Comparison of ENCODE assay signal across 16 cellular contexts in genomic region chr17:79548116-79548515, GRCh38.
"Had no signal": no experiment of that assay in that cellular context is flagged by ENCODE, and none has a peak within 500 bp of the region (broad histone marks: within the 10 kb centered on the region; RNA-seq: fewer than 3 reads in every experiment).

No MANE protein-coding gene starts in this region.

- H3K36me3 ChIP-seq: ovary, tibial artery had no signal

- H3K36me3 Mint-ChIP-seq: naive B cell; stimulated activated effector memory CD8-positive, alpha-beta T cell treated with anti-CD3 and anti-CD28 coated beads, Interleukin-12 subunit alpha, Interleukin-12 subunit beta, amount 100 ng/mL, for 72 hours had no signal

- H2AFZ ChIP-seq: hepatocyte had no signal

- H3K9me3 ChIP-seq: ovary had no signal

- H3K27me3 ChIP-seq: foreskin keratinocyte, hepatocyte, ovary had no signal

- H3K4me3 Mint-ChIP-seq: central memory CD8-positive, alpha-beta T cell; naive B cell; stimulated activated effector memory CD8-positive, alpha-beta T cell treated with anti-CD3 and anti-CD28 coated beads, Interleukin-12 subunit alpha, Interleukin-12 subunit beta, amount 100 ng/mL, for 72 hours; stimulated activated naive CD8-positive, alpha-beta T cell treated with anti-CD3 and anti-CD28 coated beads, Interleukin-15, Interleukin-2, amounts not matched to agents 100 ng/mL and 50 ng/mL, for 24 hours had no signal

- H3K4me3 ChIP-seq: hepatocyte, ovary, smooth muscle cell, tibial artery had no signal

- H3K27ac Mint-ChIP-seq: naive B cell; progenitor cell of endocrine pancreas; stimulated activated effector memory CD8-positive, alpha-beta T cell treated with anti-CD3 and anti-CD28 coated beads, Interleukin-12 subunit alpha, Interleukin-12 subunit beta, amount 100 ng/mL, for 72 hours; stimulated activated naive CD8-positive, alpha-beta T cell treated with anti-CD3 and anti-CD28 coated beads, Interleukin-15, Interleukin-2, amounts not matched to agents 100 ng/mL and 50 ng/mL, for 24 hours had no signal

- H3K4me1 Mint-ChIP-seq: central memory CD8-positive, alpha-beta T cell; naive B cell; stimulated activated effector memory CD8-positive, alpha-beta T cell treated with anti-CD3 and anti-CD28 coated beads, Interleukin-12 subunit alpha, Interleukin-12 subunit beta, amount 100 ng/mL, for 72 hours had no signal

- ATAC-seq: foreskin keratinocyte; left colon; left ventricle myocardium superior; right cardiac atrium; stimulated activated effector memory CD8-positive, alpha-beta T cell treated with anti-CD3 and anti-CD28 coated beads, Interleukin-12 subunit alpha, Interleukin-12 subunit beta, amount 100 ng/mL, for 72 hours had no signal

- H3K9me3 Mint-ChIP-seq: central memory CD8-positive, alpha-beta T cell; stimulated activated effector memory CD8-positive, alpha-beta T cell treated with anti-CD3 and anti-CD28 coated beads, Interleukin-12 subunit alpha, Interleukin-12 subunit beta, amount 100 ng/mL, for 72 hours; stimulated activated naive CD8-positive, alpha-beta T cell treated with anti-CD3 and anti-CD28 coated beads, Interleukin-15, Interleukin-2, amounts not matched to agents 100 ng/mL and 50 ng/mL, for 24 hours had no signal

- DNase-seq: foreskin keratinocyte; left colon; left ventricle myocardium superior; mesendoderm; naive B cell; ovary; right cardiac atrium; stimulated activated CD4-positive, alpha-beta T cell treated with anti-CD3 and anti-CD28 coated beads, Interleukin-4, amount 100 ng/mL, for 1 hour; stimulated activated CD8-positive, alpha-beta memory T cell treated with anti-CD3 and anti-CD28 coated beads, Interleukin-4, amount 100 ng/mL, for 48 hours; tibial artery had no signal

- H3K4me2 ChIP-seq: hepatocyte, smooth muscle cell had no signal

- H3K4me1 ChIP-seq: foreskin keratinocyte, tibial artery had no signal

- H3K27me3 Mint-ChIP-seq: stimulated activated naive CD8-positive, alpha-beta T cell treated with anti-CD3 and anti-CD28 coated beads, Interleukin-15, Interleukin-2, amounts not matched to agents 100 ng/mL and 50 ng/mL, for 24 hours had no signal

- H3K27ac ChIP-seq: foreskin keratinocyte, hepatocyte, ovary, tibial artery had no signal
